In the genomic region with DNA sequence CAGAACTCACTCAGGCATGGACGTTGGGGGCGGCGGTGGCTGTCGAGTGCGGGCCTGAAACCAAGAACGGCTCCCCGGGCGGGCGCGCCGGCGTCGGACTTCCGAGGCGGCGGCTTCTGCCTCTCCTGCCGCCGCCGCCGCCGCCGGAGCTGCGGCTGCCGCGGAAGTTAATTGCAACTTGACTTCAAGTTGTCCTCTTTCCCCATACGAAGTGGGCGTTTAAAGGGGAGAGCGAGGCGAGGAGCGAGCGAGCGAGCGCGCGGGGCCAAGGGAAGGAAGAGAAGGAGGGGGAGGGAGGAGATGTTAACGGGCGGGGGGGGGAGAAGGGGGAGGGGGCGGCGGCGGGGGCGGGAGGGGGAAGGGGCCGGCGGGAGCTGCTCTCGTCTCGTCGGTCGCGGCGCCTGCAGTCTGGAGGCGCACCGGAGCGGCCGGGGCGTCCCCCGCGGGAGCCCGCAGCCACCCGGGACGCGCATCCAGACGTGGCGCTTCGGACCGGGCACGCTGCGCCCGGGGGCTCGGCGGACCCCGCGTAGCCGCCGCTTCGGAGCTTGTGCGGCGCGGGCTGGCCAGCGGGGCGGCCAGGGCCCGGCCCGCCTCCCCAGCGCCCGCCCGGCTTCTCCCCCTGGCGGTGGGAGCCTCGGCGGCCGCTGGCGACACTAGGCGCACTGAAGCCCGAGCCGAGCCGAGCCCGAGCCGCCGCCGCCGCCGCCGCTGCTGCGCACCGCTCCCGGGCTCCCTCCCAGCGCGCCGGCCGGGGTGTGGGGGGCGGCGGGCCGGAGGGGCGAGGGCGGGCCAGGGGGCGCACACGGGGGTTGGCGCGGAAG, we compare ENCODE assay signal across 8 cellular contexts. TPM values are rescaled to one million over a fixed set of nuclear protein-coding genes. Genes with fewer than 3 reads are reported as not detected.
DNase-seq lines count a peak whose midpoint lies in the region; ATAC-seq and TF ChIP-seq lines count a peak whose summit lies in the region.

No MANE protein-coding gene starts in this region.

- no peak overlapping the region for H3K4ac ChIP-seq in trophoblast cell (ENCODE audit: low read depth, low read length)

- H3K36me3 ChIP-seq in BLaER1 treated with 17β-estradiol and CSF1 and Interleukin-3, amounts not matched to agents 10 nM and 100 nM = peaks cover 9 to 25% (median 18%) of the 10 kb centered on the region in 11 experiments; a peak in 21 of 22 replicates
- no peaks in the 10 kb centered on the region for H3K36me3 ChIP-seq in trophoblast cell (ENCODE audit: control insufficient read depth in 1 of 2, insufficient read depth in 2 of 2, low read length in 2 of 2)
- peaks cover 1% of the 10 kb centered on the region for H3K36me3 ChIP-seq in urinary bladder (ENCODE audit: insufficient read depth)

- H2BK5ac ChIP-seq in trophoblast cell (ENCODE audit: low read depth, low read length, poor library complexity) = no peak overlapping the region

- peaks cover 16 to 25% (median 23%) of the 10 kb centered on the region in 11 experiments for H3K9me3 ChIP-seq in BLaER1 treated with 17β-estradiol and CSF1 and Interleukin-3, amounts not matched to agents 10 nM and 100 nM (replicated peaks in 1 of 11)
- no peaks in the 10 kb centered on the region for H3K9me3 ChIP-seq in trophoblast cell (ENCODE audit: insufficient read depth, low read depth, low read length)

- H3K79me1 ChIP-seq in trophoblast cell (ENCODE audit: low read length) = no peaks in the 10 kb centered on the region

- peak overlapping the region; percentile 84 to 98 (median 95) for H3K4me2 ChIP-seq in BLaER1 treated with 17β-estradiol and CSF1 and Interleukin-3, amounts not matched to agents 10 nM and 100 nM
- H3K4me2 ChIP-seq in trophoblast cell (ENCODE audit: low read length) = peak overlapping the region; percentile 98

- peak overlapping the region; percentile 82 to 95 (median 90) for H3K4me3 ChIP-seq in BLaER1 treated with 17β-estradiol and CSF1 and Interleukin-3, amounts not matched to agents 10 nM and 100 nM
- H3K4me3 ChIP-seq in trophoblast cell (ENCODE audit: low read depth, low read length) (peak overlapping the region; percentile 89), urinary bladder (ENCODE audit: low read depth, low read length) (peak overlapping the region; percentile 74)

- ATAC-seq in GM19324 (IDR thresholded peaks at IDR 0.05; ENCODE audit: low FRiP score, unreplicated experiment) (peak; percentile 95), HG03460 (IDR thresholded peaks at IDR 0.05; ENCODE audit: unreplicated experiment) (peak; percentile 82)

- no peak overlapping the region for H3K23ac ChIP-seq in trophoblast cell (ENCODE audit: low read length)

- CTCF ChIA-PET in RWPE1 (lab: Yijun Ruan, JAX) = no interaction called here

- H3K36me3 Mint-ChIP-seq in glutamatergic neuron (ENCODE audit: unreplicated experiment) = peaks cover 8% of the 10 kb centered on the region

- DNase-seq in RWPE1 (ENCODE audit: low spot score) (peak; percentile 45), activated gamma-delta T cell treated with Interleukin-2 at 50 U/mL for 16 hours (peak; percentile 74), glutamatergic neuron (peak; percentile 88), trophoblast cell (peak; percentile 50 to 81)

- WGBS in trophoblast cell (ENCODE audit: extremely low coverage, insufficient coverage, insufficient read length) = no CpG with 5 or more reads among the region's 116 CpGs
- under 1% methylated on average over 103 of the region's 116 CpGs for WGBS in urinary bladder

- peaks cover 5% of the 10 kb centered on the region for H3K79me2 ChIP-seq in trophoblast cell (ENCODE audit: control insufficient read depth, insufficient read depth, low read length, poor library complexity)

- no peak overlapping the region for H3K14ac ChIP-seq in trophoblast cell (ENCODE audit: low read length)

- no peak overlapping the region for H2BK12ac ChIP-seq in trophoblast cell (ENCODE audit: low read length)

- H4K20me1 ChIP-seq in BLaER1 treated with 17β-estradiol and CSF1 and Interleukin-3, amounts not matched to agents 10 nM and 100 nM = peaks cover 0 to 53% (median 23%) of the 10 kb centered on the region in 11 experiments; a peak in 12 of 22 replicates

- H3K9me3 Mint-ChIP-seq in glutamatergic neuron (ENCODE audit: unreplicated experiment) = peaks cover 7% of the 10 kb centered on the region

- peaks cover 7% of the 10 kb centered on the region for H3K4me1 Mint-ChIP-seq in glutamatergic neuron (ENCODE audit: low read depth, unreplicated experiment)

- H2AFZ ChIP-seq in trophoblast cell (ENCODE audit: insufficient read depth, low read length, poor library complexity) = peak overlapping the region; percentile 89

- H3K27me3 ChIP-seq in BLaER1 treated with 17β-estradiol and CSF1 and Interleukin-3, amounts not matched to agents 10 nM and 100 nM = peaks cover 9 to 19% (median 18%) of the 10 kb centered on the region in 11 experiments; a peak in 18 of 22 replicates
- no peaks in the 10 kb centered on the region for H3K27me3 ChIP-seq in trophoblast cell (ENCODE audit: insufficient read depth, low read length)

- peaks cover 41 to 56% (median 47%) of the 10 kb centered on the region in 10 experiments for H3K4me1 ChIP-seq in BLaER1 treated with 17β-estradiol and CSF1 and Interleukin-3, amounts not matched to agents 10 nM and 100 nM
- H3K4me1 ChIP-seq in trophoblast cell (ENCODE audit: control insufficient read depth in 1 of 2, insufficient read depth in 2 of 2, low read length in 2 of 2) = peaks cover 9 to 11% of the 10 kb centered on the region in 2 experiments
- H3K4me1 ChIP-seq in urinary bladder (ENCODE audit: insufficient read depth) = no peaks in the 10 kb centered on the region

- no peak overlapping the region for H2AK5ac ChIP-seq in trophoblast cell (ENCODE audit: low read length)

- H4K8ac ChIP-seq in trophoblast cell (ENCODE audit: low read depth, low read length) = peak overlapping the region; percentile 49

- H3K4me3 Mint-ChIP-seq in glutamatergic neuron (ENCODE audit: unreplicated experiment) = peak overlapping the region; percentile 94

- H2BK120ac ChIP-seq in trophoblast cell (ENCODE audit: insufficient read depth, low read length, poor library complexity) = no peak overlapping the region

- peak overlapping the region; percentile 78 to 95 (median 89) for H3K27ac ChIP-seq in BLaER1 treated with 17β-estradiol and CSF1 and Interleukin-3, amounts not matched to agents 10 nM and 100 nM
- H3K27ac ChIP-seq in RWPE1 (no peak overlapping the region), trophoblast cell (ENCODE audit: low read depth, low read length) (no peak overlapping the region), urinary bladder (ENCODE audit: low read depth) (no peak overlapping the region)

- no peak overlapping the region for H3K27ac Mint-ChIP-seq in glutamatergic neuron (ENCODE audit: unreplicated experiment)

- no peak overlapping the region for H4K12ac ChIP-seq in trophoblast cell (ENCODE audit: low read depth, low read length)

- H3K27me3 Mint-ChIP-seq in glutamatergic neuron (ENCODE audit: unreplicated experiment) = peaks cover 18% of the 10 kb centered on the region

- H4K91ac ChIP-seq in trophoblast cell (ENCODE audit: low read depth, low read length) = peak overlapping the region; percentile 78

- POLR2A ChIA-PET in RWPE1 (lab: Yijun Ruan, JAX; ENCODE audit: low non-redundant PET) = no interaction called here

- TF ChIP-seq CTCF in RWPE1 (conservative IDR thresholded peaks at IDR 0.05; ENCODE audit: low read depth) (peak; percentile 55), glutamatergic neuron (IDR thresholded peaks at IDR 0.05; ENCODE audit: partially characterized antibody, unreplicated experiment) (no peak)

- H3K9ac ChIP-seq in BLaER1 treated with 17β-estradiol and CSF1 and Interleukin-3, amounts not matched to agents 10 nM and 100 nM = peak overlapping the region; percentile 82 to 96 (median 89)
- H3K9ac ChIP-seq in trophoblast cell (ENCODE audit: low read length) = no peak overlapping the region

- H3K18ac ChIP-seq in trophoblast cell (ENCODE audit: low read length) = no peak overlapping the region

RNA-seq across cellular contexts. Expression of a gene that starts 19.7 kb away (rescaled TPM):
- total RNA-seq in glutamatergic neuron (ENCODE audit: unreplicated experiment) = 80.5 TPM
- 10.2 and 11.3 TPM in 2 replicates for polyA plus RNA-seq in trophoblast cell (2013)
- 74.2 TPM for total RNA-seq in urinary bladder
- polyA plus RNA-seq in urinary bladder = 40.3 TPM

Comparison
In these comparisons a context has a peak if more than half of its experiments do, and no peak if none do; other contexts are left out.
1. H3K27ac ChIP-seq: peak in BLaER1 treated with 17β-estradiol and CSF1 and Interleukin-3, amounts not matched to agents 10 nM and 100 nM (11 of 11); none in RWPE1 (single experiment), trophoblast cell (single experiment) and urinary bladder (single experiment).
2. Peak in every context shown above with its lines, with median percentiles within 50 percentile points of each other: H3K4me3 ChIP-seq and DNase-seq.